18 cellular contexts compared by ENCODE assay signal in the genomic region with DNA sequence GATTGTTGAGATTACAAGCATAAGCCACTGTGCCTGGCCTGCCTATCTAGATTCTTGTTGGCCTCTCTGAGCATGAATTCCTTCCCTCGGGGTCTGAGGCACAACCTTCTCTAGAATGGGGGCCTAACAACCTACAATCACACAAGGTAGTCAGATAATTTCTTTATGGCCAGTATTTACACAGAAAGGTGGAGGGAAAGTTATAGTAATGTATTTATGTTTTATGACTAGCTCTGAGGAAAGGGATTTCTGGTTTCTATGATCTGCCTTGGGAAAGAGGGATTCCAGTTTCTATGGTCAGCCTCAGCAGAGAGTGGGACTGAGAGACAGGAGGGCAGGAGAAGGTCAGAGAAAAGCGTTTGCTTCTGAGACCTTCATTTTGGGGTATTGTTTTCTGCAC.
"Had no signal": no experiment of that assay in that cellular context is flagged by ENCODE, and none has a peak within 500 bp of the region (broad histone marks: within the 10 kb centered on the region; RNA-seq: fewer than 3 reads in every experiment).

No MANE protein-coding gene starts in this region.

- H3K27me3 ChIP-seq: brain microvascular endothelial cell, colonic mucosa, gastrocnemius medialis, heart left ventricle, right atrium auricular region, tibial nerve, vagina had no signal

- H3K27ac Mint-ChIP-seq: activated T-cell treated with anti-CD3 and anti-CD28 coated beads, Interleukin-2, amount 50 U/mL, for 72 hours; stimulated activated naive CD8-positive, alpha-beta T cell treated with anti-CD3 and anti-CD28 coated beads, Interleukin-15, Interleukin-2, amounts not matched to agents 100 ng/mL and 50 ng/mL, for 24 hours; T-cell had no signal

- H3K4me1 ChIP-seq: colonic mucosa, gastrocnemius medialis, heart left ventricle, prostate gland, right atrium auricular region, vagina had no signal

- H3K9me3 ChIP-seq: colonic mucosa, gastrocnemius medialis, prostate gland, vagina had no signal

- H3K36me3 ChIP-seq: brain microvascular endothelial cell, colonic mucosa, gastrocnemius medialis, heart left ventricle, prostate gland, right atrium auricular region, vagina had no signal

- H3K27me3 Mint-ChIP-seq: central memory CD8-positive, alpha-beta T cell; stimulated activated naive CD8-positive, alpha-beta T cell treated with anti-CD3 and anti-CD28 coated beads, Interleukin-15, Interleukin-2, amounts not matched to agents 100 ng/mL and 50 ng/mL, for 24 hours; T-cell had no signal

- H3K4me3 ChIP-seq: colonic mucosa, gastrocnemius medialis, heart left ventricle, prostate gland, right atrium auricular region, tibial nerve, vagina had no signal

- H3K4me3 Mint-ChIP-seq: activated T-cell treated with anti-CD3 and anti-CD28 coated beads, Interleukin-2, amount 50 U/mL, for 72 hours; central memory CD8-positive, alpha-beta T cell; stimulated activated naive CD8-positive, alpha-beta T cell treated with anti-CD3 and anti-CD28 coated beads, Interleukin-15, Interleukin-2, amounts not matched to agents 100 ng/mL and 50 ng/mL, for 24 hours; T-cell had no signal

- DNase-seq: activated CD4-positive, alpha-beta T cell treated with anti-CD3 and anti-CD28 coated beads, Interleukin-2, amount 50 U/mL, for 1 hour; activated effector memory CD4-positive, alpha-beta T cell treated with anti-CD3 and anti-CD28 coated beads, Interleukin-2, amount 50 U/mL, for 16 hours; activated naive CD4-positive, alpha-beta T cell treated with anti-CD3 and anti-CD28 coated beads, Interleukin-2, amount 50 U/mL, for 16 hours; activated T-cell treated with anti-CD3 and anti-CD28 coated beads, Interleukin-2, amount 50 U/mL, for 72 hours; aorta; brain microvascular endothelial cell; colonic mucosa; gastrocnemius medialis; heart left ventricle; stimulated activated CD4-positive, alpha-beta T cell treated with anti-CD3 and anti-CD28 coated beads, Interleukin-2, amount 100 ng/mL, for 24 hours; T-cell; T-helper 9 cell had no signal

- H3K27ac ChIP-seq: brain microvascular endothelial cell, colonic mucosa, gastrocnemius medialis, heart left ventricle, prostate gland, right atrium auricular region, tibial nerve, vagina had no signal
